ENCODE assay signal across 22 cellular contexts in the genomic region with DNA sequence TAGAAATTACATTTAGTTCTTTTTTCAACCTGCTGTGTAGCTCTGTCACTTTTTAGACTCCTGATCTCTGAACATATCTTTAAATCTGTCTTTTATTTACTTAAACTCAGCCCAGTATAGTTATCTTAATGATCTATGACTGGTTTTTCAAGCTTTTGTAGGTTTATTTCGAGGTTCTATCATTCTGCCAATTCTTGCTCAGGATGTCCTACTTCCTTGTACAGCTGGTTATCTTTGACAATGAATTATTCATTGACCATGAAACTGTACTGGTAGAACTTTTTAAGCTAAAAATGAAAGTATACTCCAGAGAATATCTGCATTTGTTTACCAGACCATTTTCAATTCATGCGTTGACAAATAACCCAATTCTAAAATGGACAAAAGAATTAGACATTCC. TPM values are rescaled to one million over a fixed set of nuclear protein-coding genes. Genes with fewer than 3 reads are reported as not detected.
DNase-seq lines count a peak whose midpoint lies in the region; ATAC-seq, FAIRE-seq and TF ChIP-seq lines count a peak whose summit lies in the region.
"Had no signal": no experiment of that assay in that cellular context is flagged by ENCODE, and none has a peak within 500 bp of the region (broad histone marks: within the 10 kb centered on the region; RNA-seq: fewer than 3 reads in every experiment).

No MANE protein-coding gene starts in this region.

- no peak for ATAC-seq in activated CD4-positive, alpha-beta T cell treated with anti-CD3 and anti-CD28 coated beads for 36 hours
- ATAC-seq in HG03354 (IDR thresholded peaks at IDR 0.05; ENCODE audit: poor library complexity, severe bottlenecking, unreplicated experiment), result no peak
- ATAC-seq: heart left ventricle; stimulated activated naive B cell treated with anti-CD40 and anti-IgM and Interleukin-4, amounts not matched to agents 10 μg/mL and 1 μg/mL and 100 μg/mL, for 72 hours had no signal

- POLR2A ChIA-PET in activated CD4-positive, alpha-beta T cell treated with anti-CD3 and anti-CD28 coated beads for 36 hours (lab: Charles Lee), result interaction anchor here (0.6 kb wide), 1 partner anchor 82 kb away, joined by 4 read pairs; no protein-coding TSS in a partner anchor

- FAIRE-seq in colon (lab: Jason Lieb, UNC), result peak; percentile 55

- peak overlapping the region; percentile 22 to 62 for H3K27ac ChIP-seq in prostate gland
- H3K27ac ChIP-seq: heart left ventricle had no signal

- H3K4me1 Mint-ChIP-seq in activated CD4-positive, alpha-beta T cell treated with anti-CD3 and anti-CD28 coated beads for 36 hours, result peaks cover 68% of the 10 kb centered on the region
- H3K4me1 Mint-ChIP-seq: neural crest cell had no signal

- TF ChIP-seq CTCF in prostate gland (IDR thresholded peaks at IDR 0.05), result no peak

- H3K4me3 ChIP-seq in prostate gland, result peak overlapping the region; percentile 3 to 8
- H3K4me3 ChIP-seq: heart left ventricle, upper lobe of left lung had no signal

- no peaks in the 10 kb centered on the region for H3K9me3 ChIP-seq in prostate gland
- H3K9me3 ChIP-seq: upper lobe of left lung had no signal

- TF ChIP-seq POLR2A in prostate gland (IDR thresholded peaks at IDR 0.05), result no peak

- CTCF ChIA-PET in activated CD4-positive, alpha-beta T cell treated with anti-CD3 and anti-CD28 coated beads for 36 hours (lab: Charles Lee), result interaction anchor here (0.7 to 2.9 kb wide), 8 partner anchors 11 to 82 kb away, joined by 3 to 9 read pairs (median 4); no protein-coding TSS in a partner anchor

- no peak overlapping the region for H3K4me3 Mint-ChIP-seq in activated CD4-positive, alpha-beta T cell treated with anti-CD3 and anti-CD28 coated beads for 36 hours
- H3K4me3 Mint-ChIP-seq: neural crest cell; stimulated activated naive B cell treated with anti-CD40 and anti-IgM and Interleukin-4, amounts not matched to agents 10 μg/mL and 1 μg/mL and 100 μg/mL, for 72 hours had no signal

- H3K36me3 Mint-ChIP-seq in activated CD4-positive, alpha-beta T cell treated with anti-CD3 and anti-CD28 coated beads for 36 hours (ENCODE audit: low read depth), result peaks cover 14% of the 10 kb centered on the region

- H3K27me3 ChIP-seq in prostate gland (replicated peaks; ENCODE audit: insufficient read depth), result no peaks in the 10 kb centered on the region
- H3K27me3 ChIP-seq: upper lobe of left lung had no signal

- peaks cover 8% of the 10 kb centered on the region for H3K9me3 Mint-ChIP-seq in activated CD4-positive, alpha-beta T cell treated with anti-CD3 and anti-CD28 coated beads for 36 hours (ENCODE audit: low read depth)
- H3K9me3 Mint-ChIP-seq: immature natural killer cell had no signal

- no peak for DNase-seq in activated CD4-positive, alpha-beta T cell treated with anti-CD3 and anti-CD28 coated beads for 36 hours
- DNase-seq in activated CD4-positive, alpha-beta T cell treated with anti-CD3 and anti-CD28 coated beads for 4 hours, result no peak
- DNase-seq in LoVo (ENCODE audit: low spot score) (peak; percentile 26), prostate gland (ENCODE audit: low spot score) (no peak), RPMI8226 (no peak), retina (no peak)
- DNase-seq: amygdala; C1 segment of cervical spinal cord; cerebellar nuclear complex; effector memory CD4-positive, alpha-beta T cell; heart left ventricle; immature natural killer cell; Kasumi-1; mesenchymal stem cell; NCI-H1436; NCI-H2227 treated with DMSO at 0.1 percent for 48 hours; stimulated activated naive B cell treated with anti-CD40 and anti-IgM and Interleukin-4, amounts not matched to agents 10 μg/mL and 1 μg/mL and 100 μg/mL, for 72 hours; upper lobe of left lung had no signal

- H3K4me1 ChIP-seq in prostate gland (replicated peaks), result peaks cover 2% of the 10 kb centered on the region

- intact Hi-C loops in activated CD4-positive, alpha-beta T cell treated with anti-CD3 and anti-CD28 coated beads for 36 hours (cut with DNase I, micrococcal nuclease), result no loop called here
- intact Hi-C loops in prostate gland (cut with DNase I), result no loop called here

- 12% methylated on average over 2 of the region's 2 CpGs for WGBS in prostate gland

- no peaks in the 10 kb centered on the region for H3K27me3 Mint-ChIP-seq in activated CD4-positive, alpha-beta T cell treated with anti-CD3 and anti-CD28 coated beads for 36 hours

- H3K36me3 ChIP-seq in prostate gland, result no peaks in the 10 kb centered on the region
- H3K36me3 ChIP-seq: heart left ventricle, upper lobe of left lung had no signal

- H3K27ac Mint-ChIP-seq in activated CD4-positive, alpha-beta T cell treated with anti-CD3 and anti-CD28 coated beads for 36 hours, result peak overlapping the region; percentile 64
- H3K27ac Mint-ChIP-seq: activated T-helper 2 cell treated with anti-CD3 and anti-CD28 coated beads, Interferon-gamma antibody, Interleukin-2, Interleukin-4, amounts not matched to agents 10 μg/mL and 5 μg/mL and 100 μg/mL, durations not matched to agents 14 hours and 24 hours and 36 hours; stimulated activated naive B cell treated with anti-CD40 and anti-IgM and Interleukin-4, amounts not matched to agents 10 μg/mL and 1 μg/mL and 100 μg/mL, for 72 hours had no signal

RNA-seq across cellular contexts. Expression of gene TC2N, which starts 37.8 kb away (rescaled TPM):
- total RNA-seq in activated CD4-positive, alpha-beta T cell treated with anti-CD3 and anti-CD28 coated beads for 36 hours, result 10 to 100 TPM; 48.8 to 49.3 TPM
- 10 to 100 TPM; 37.2 to 75.8 TPM for total RNA-seq in prostate gland
- total RNA-seq: neural crest cell had no signal
